ENCODE assay signal across 12 cellular contexts in genomic region chr14:61260939-61261776, GRCh38. TPM values are rescaled to one million over a fixed set of nuclear protein-coding genes. Genes with fewer than 3 reads are reported as not detected.
DNase-seq lines count a peak whose midpoint lies in the region; ATAC-seq, FAIRE-seq and TF ChIP-seq lines count a peak whose summit lies in the region.
"Had no signal": no experiment of that assay in that cellular context is flagged by ENCODE, and none has a peak within 500 bp of the region (broad histone marks: within the 10 kb centered on the region; RNA-seq: fewer than 3 reads in every experiment).

No MANE protein-coding gene starts in this region.

- H3K4me3 ChIP-seq in endothelial cell of umbilical vein (replicated peaks in 1 of 3; ENCODE audit: insufficient read depth in 1 of 3, low read depth in 1 of 3, low read length in 3 of 3): no peak overlapping the region
- H3K4me3 ChIP-seq in esophagus muscularis mucosa: no peak overlapping the region
- H3K4me3 ChIP-seq: upper lobe of right lung had no signal

- H3K9ac ChIP-seq in endothelial cell of umbilical vein (replicated peaks; ENCODE audit: extremely low read depth, insufficient read depth, low read length): no peak overlapping the region
- H3K9ac ChIP-seq: parathyroid adenoma had no signal

- H3K4me1 ChIP-seq in endothelial cell of umbilical vein (ENCODE audit: control insufficient read depth, extremely low read depth, insufficient read depth, low read length) (peaks cover 22% of the 10 kb centered on the region), esophagus muscularis mucosa (no peaks in the 10 kb centered on the region)
- H3K4me1 ChIP-seq: upper lobe of right lung had no signal

- no peaks in the 10 kb centered on the region for H3K9me1 ChIP-seq in endothelial cell of umbilical vein (replicated peaks; ENCODE audit: control insufficient read depth, extremely low read depth, insufficient read depth, low read length)

- H3K27me3 ChIP-seq in endothelial cell of umbilical vein (ENCODE audit: control insufficient read depth in 2 of 2, insufficient read depth in 2 of 2, low read length in 2 of 2): peaks cover 7 to 10% of the 10 kb centered on the region in 2 experiments
- peaks cover 0 to 15% (median 0%) of the 10 kb centered on the region in 4 donors for H3K27me3 ChIP-seq in esophagus muscularis mucosa

- no peak for FAIRE-seq in endothelial cell of umbilical vein (lab: Jason Lieb, UNC)

- ATAC-seq in sciatic nerve (peak; percentile 3), HG02973 (IDR thresholded peaks at IDR 0.05; ENCODE audit: unreplicated experiment) (no peak)
- ATAC-seq: upper lobe of right lung had no signal

- H2AFZ ChIP-seq in endothelial cell of umbilical vein (ENCODE audit: low read depth, low read length): no peak overlapping the region
- H2AFZ ChIP-seq: parathyroid adenoma had no signal

- no peak for TF ChIP-seq EP300 in esophagus muscularis mucosa (IDR thresholded peaks at IDR 0.05)

- H3K9me3 ChIP-seq in endothelial cell of umbilical vein (replicated peaks; ENCODE audit: control insufficient read depth, insufficient read depth, low read length): no peaks in the 10 kb centered on the region
- no peaks in the 10 kb centered on the region for H3K9me3 ChIP-seq in esophagus muscularis mucosa
- H3K9me3 ChIP-seq: upper lobe of right lung had no signal

- dilution Hi-C loops in endothelial cell of umbilical vein (cut with MboI; ENCODE audit: extremely low pct_ligation_motif_present, low sequenced_read_pairs): loop anchor here (25.0 kb wide), 1 partner anchor 624 kb away; the partner anchor contains the start of gene SIX1

- BruUV-seq in endothelial cell of umbilical vein (replicated peaks; lab: Mats Ljungman, UMichigan): no TSS peak

- no peaks in the 10 kb centered on the region for H4K20me1 ChIP-seq in endothelial cell of umbilical vein (replicated peaks; ENCODE audit: control insufficient read depth, extremely low read depth, insufficient read depth, low read length)

- H3K4me2 ChIP-seq in endothelial cell of umbilical vein (ENCODE audit: insufficient read depth, low read length): no peak overlapping the region

- peak; percentile 2 to 7 for TF ChIP-seq CTCF in endothelial cell of umbilical vein (IDR thresholded peaks at IDR 0.05; ENCODE audit: extremely low read depth in 1 of 2, insufficient read depth in 1 of 2, low read depth in 1 of 2, low read length in 2 of 2)
- no peak for TF ChIP-seq CTCF in esophagus muscularis mucosa (IDR thresholded peaks at IDR 0.05)

- intact Hi-C loops in endothelial cell of umbilical vein (cut with micrococcal nuclease): no loop called here
- intact Hi-C loops in sciatic nerve (cut with DNase I): no loop called here
- intact Hi-C loops in esophagus muscularis mucosa (cut with DNase I): no loop called here

- TF ChIP-seq POLR2A in endothelial cell of umbilical vein (IDR thresholded peaks at IDR 0.05; ENCODE audit: low read depth, low read length) (no peak), esophagus muscularis mucosa (IDR thresholded peaks at IDR 0.05; ENCODE audit: low read depth) (no peak)

- H3K27ac ChIP-seq in endothelial cell of umbilical vein (ENCODE audit: insufficient read depth, low read depth, low read length) (no peak overlapping the region), esophagus muscularis mucosa (replicated peaks in 1 of 4) (no peak overlapping the region)
- H3K27ac ChIP-seq: parathyroid adenoma, upper lobe of right lung had no signal

- CTCF ChIA-PET in endothelial cell of umbilical vein (lab: Charles Lee): interaction anchor here (1.0 to 3.3 kb wide), 6 partner anchors 9 to 995 kb away, joined by 3 to 15 read pairs (median 4); no protein-coding TSS in a partner anchor

- DNase-seq in GM03348 (ENCODE audit: low spot score) (peak; percentile 48), NCI-H460 (ENCODE audit: extremely low read depth, low read depth) (peak; percentile 25), endothelial cell of umbilical vein (ENCODE audit: low read depth, low spot score) (no peak), sciatic nerve (ENCODE audit: low spot score) (no peak), ACHN (no peak), esophagus muscularis mucosa (ENCODE audit: extremely low spot score) (no peak)
- DNase-seq: activated CD4-positive, alpha-beta T cell treated with anti-CD3 and anti-CD28 coated beads for 4 hours; activated gamma-delta T cell treated with Interleukin-2 at 50 U/mL for 16 hours; NCI-H1930; upper lobe of right lung had no signal

- POLR2A ChIA-PET in endothelial cell of umbilical vein (lab: Charles Lee): interaction anchor here (0.5 kb wide), 1 partner anchor 561 kb away, joined by 3 read pairs; no protein-coding TSS in a partner anchor

- 76% methylated on average over 8 of the region's 8 CpGs for WGBS in esophagus muscularis mucosa

- H3K79me2 ChIP-seq in endothelial cell of umbilical vein (ENCODE audit: control insufficient read depth, insufficient read depth, low read length): no peaks in the 10 kb centered on the region
- H3K79me2 ChIP-seq: parathyroid adenoma had no signal

- in situ Hi-C loops in ACHN (cut with HindIII; ENCODE audit: low pct_ligation_motif_present, low pct_unique_long_range_greater_than_20kb, low sequenced_read_pairs): no loop called here

- no peaks in the 10 kb centered on the region for H3K36me3 ChIP-seq in endothelial cell of umbilical vein (ENCODE audit: control insufficient read depth in 2 of 2, extremely low read depth in 1 of 2, insufficient read depth in 2 of 2, low read length in 2 of 2)
- no peaks in the 10 kb centered on the region for H3K36me3 ChIP-seq in esophagus muscularis mucosa
- H3K36me3 ChIP-seq: upper lobe of right lung had no signal

TF ChIP-seq in endothelial cell of umbilical vein, 7 proteins besides CTCF, POLR2A, EP300 and RAD21:
- TF ChIP-seq JUN (IDR thresholded peaks at IDR 0.05; ENCODE audit: borderline replicate concordance, insufficient read depth, insufficient read length, low read depth) (peak; percentile 35), GATA2 (IDR thresholded peaks at IDR 0.05; ENCODE audit: insufficient read depth, insufficient read length, low read depth, low read length) (no peak), POLR2AphosphoS5 (IDR thresholded peaks at IDR 0.05; ENCODE audit: insufficient read depth, low read depth, low read length) (no peak), MAX (IDR thresholded peaks at IDR 0.05; ENCODE audit: insufficient read depth, insufficient read length) (no peak)

RNA-seq across cellular contexts. Expression of gene TMEM30B, which starts 20.0 kb away (rescaled TPM):
- not detected in 2 replicates for total RNA-seq in NCI-H460 (2014; rRNA removed; shearing (Covaris generic))
- not detected in 2 replicates for polyA plus RNA-seq in NCI-H460 (2014; cell fraction: nucleus; rRNA removed)
- 0.25 and 0.35 TPM in 2 replicates for total RNA-seq in endothelial cell of umbilical vein
- 0.32 and 0.37 TPM in 2 replicates for polyA plus RNA-seq in endothelial cell of umbilical vein
- 0.10 and 0.28 TPM in 2 replicates for polyA plus RNA-seq in endothelial cell of umbilical vein (2011; cell fraction: cytosol; rRNA removed)
- polyA plus RNA-seq in endothelial cell of umbilical vein (2011; cell fraction: nucleus; rRNA removed): 0.08 and 0.10 TPM in 2 replicates
- polyA plus RNA-seq in endothelial cell of umbilical vein (2012): 0.11 and 0.42 TPM in 2 replicates
- 0.12 and 0.76 TPM in 2 replicates for polyA minus RNA-seq in endothelial cell of umbilical vein
- not detected for polyA minus RNA-seq in endothelial cell of umbilical vein (2011; cell fraction: cytosol; rRNA and poly(A)+ RNA removed)
- polyA minus RNA-seq in endothelial cell of umbilical vein (2011; cell fraction: nucleus; rRNA and poly(A)+ RNA removed): 0.19 TPM in 1 of 2 replicates, not detected in the other
- total RNA-seq in sciatic nerve: 50.1 TPM
- 1 to 10 TPM in 3 of 4 donors, under 1 TPM in 1; 0.83 to 4.4 (median 3.0) TPM for total RNA-seq in esophagus muscularis mucosa

Comparison
In these comparisons a context has a peak if more than half of its experiments do, and no peak if none do; other contexts are left out.
1. DNase-seq: peak in GM03348 (single experiment) and NCI-H460 (single experiment); none in endothelial cell of umbilical vein (single experiment), sciatic nerve (single experiment), ACHN (single experiment) and esophagus muscularis mucosa (single experiment).
2. CTCF ChIP-seq: peak in endothelial cell of umbilical vein (2 of 2); none in esophagus muscularis mucosa (0 of 3).